1 cellular context compared by ENCODE assay signal in the genomic region with DNA sequence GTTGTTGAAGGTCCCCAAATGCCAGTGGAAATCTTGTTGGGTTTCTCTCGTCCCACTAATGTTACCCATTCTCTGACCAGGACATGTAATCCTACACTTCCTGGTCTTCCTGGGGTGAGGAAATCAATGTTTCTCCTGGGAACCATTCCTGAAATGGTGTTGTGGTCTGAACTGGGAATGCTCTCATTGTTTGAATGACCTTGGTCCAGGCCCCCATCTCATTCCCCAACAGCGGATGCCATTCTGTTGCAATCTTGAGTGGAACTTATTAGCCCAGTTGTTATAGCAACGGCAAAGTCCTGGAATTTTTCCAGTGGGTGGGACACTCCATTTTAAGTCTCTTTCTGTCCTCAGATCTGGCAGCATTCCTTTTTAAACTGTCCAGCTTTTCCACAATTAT.
TF ChIP-seq lines count a peak whose summit lies in the region.

No MANE protein-coding gene starts in this region.

TF ChIP-seq in HepG2, 621 proteins besides CTCF, POLR2A, EP300 and RAD21 (continued from another document and continues in another):
- TF ChIP-seq, protein P1, sequence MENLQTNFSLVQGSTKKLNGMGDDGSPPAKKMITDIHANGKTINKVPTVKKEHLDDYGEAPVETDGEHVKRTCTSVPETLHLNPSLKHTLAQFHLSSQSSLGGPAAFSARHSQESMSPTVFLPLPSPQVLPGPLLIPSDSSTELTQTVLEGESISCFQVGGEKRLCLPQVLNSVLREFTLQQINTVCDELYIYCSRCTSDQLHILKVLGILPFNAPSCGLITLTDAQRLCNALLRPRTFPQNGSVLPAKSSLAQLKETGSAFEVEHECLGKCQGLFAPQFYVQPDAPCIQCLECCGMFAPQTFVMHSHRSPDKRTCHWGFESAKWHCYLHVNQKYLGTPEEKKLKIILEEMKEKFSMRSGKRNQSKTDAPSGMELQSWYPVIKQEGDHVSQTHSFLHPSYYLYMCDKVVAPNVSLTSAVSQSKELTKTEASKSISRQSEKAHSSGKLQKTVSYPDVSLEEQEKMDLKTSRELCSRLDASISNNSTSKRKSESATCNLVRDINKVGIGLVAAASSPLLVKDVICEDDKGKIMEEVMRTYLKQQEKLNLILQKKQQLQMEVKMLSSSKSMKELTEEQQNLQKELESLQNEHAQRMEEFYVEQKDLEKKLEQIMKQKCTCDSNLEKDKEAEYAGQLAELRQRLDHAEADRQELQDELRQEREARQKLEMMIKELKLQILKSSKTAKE (CRISPR knock-in tag; IDR thresholded peaks at IDR 0.05; ENCODE audit: borderline replicate concordance) = no peak
- no peak for TF ChIP-seq SMAD3 (CRISPR knock-in tag; IDR thresholded peaks at IDR 0.05)
- TF ChIP-seq, protein P2, sequence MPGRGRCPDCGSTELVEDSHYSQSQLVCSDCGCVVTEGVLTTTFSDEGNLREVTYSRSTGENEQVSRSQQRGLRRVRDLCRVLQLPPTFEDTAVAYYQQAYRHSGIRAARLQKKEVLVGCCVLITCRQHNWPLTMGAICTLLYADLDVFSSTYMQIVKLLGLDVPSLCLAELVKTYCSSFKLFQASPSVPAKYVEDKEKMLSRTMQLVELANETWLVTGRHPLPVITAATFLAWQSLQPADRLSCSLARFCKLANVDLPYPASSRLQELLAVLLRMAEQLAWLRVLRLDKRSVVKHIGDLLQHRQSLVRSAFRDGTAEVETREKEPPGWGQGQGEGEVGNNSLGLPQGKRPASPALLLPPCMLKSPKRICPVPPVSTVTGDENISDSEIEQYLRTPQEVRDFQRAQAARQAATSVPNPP (CRISPR knock-in tag; IDR thresholded peaks at IDR 0.05) = no peak
- no peak for TF ChIP-seq ZNF614 (CRISPR knock-in tag; IDR thresholded peaks at IDR 0.05; ENCODE audit: borderline replicate concordance)
- TF ChIP-seq, protein P3, sequence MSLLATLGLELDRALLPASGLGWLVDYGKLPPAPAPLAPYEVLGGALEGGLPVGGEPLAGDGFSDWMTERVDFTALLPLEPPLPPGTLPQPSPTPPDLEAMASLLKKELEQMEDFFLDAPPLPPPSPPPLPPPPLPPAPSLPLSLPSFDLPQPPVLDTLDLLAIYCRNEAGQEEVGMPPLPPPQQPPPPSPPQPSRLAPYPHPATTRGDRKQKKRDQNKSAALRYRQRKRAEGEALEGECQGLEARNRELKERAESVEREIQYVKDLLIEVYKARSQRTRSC (CRISPR knock-in tag; IDR thresholded peaks at IDR 0.05; ENCODE audit: low read depth) = no peak
- TF ChIP-seq ZNF235 (CRISPR knock-in tag; IDR thresholded peaks at IDR 0.05; ENCODE audit: borderline replicate concordance) = no peak
- TF ChIP-seq DNMT1 (CRISPR knock-in tag; IDR thresholded peaks at IDR 0.05) = no peak
- TF ChIP-seq ZIK1 (CRISPR knock-in tag; IDR thresholded peaks at IDR 0.05; ENCODE audit: borderline replicate concordance, low read depth) = no peak
- no peak for TF ChIP-seq HDAC6 (IDR thresholded peaks at IDR 0.05; ENCODE audit: low read depth, low read length)
- TF ChIP-seq TBP (CRISPR knock-in tag; IDR thresholded peaks at IDR 0.05) = no peak
- no peak for TF ChIP-seq ZNF619 (CRISPR knock-in tag; IDR thresholded peaks at IDR 0.05)
- no peak for TF ChIP-seq NR3C1 (CRISPR knock-in tag; IDR thresholded peaks at IDR 0.05)
- no peak for TF ChIP-seq CBX2 (IDR thresholded peaks at IDR 0.05; ENCODE audit: low read depth, low read length)
- TF ChIP-seq CBX2 (CRISPR knock-in tag; IDR thresholded peaks at IDR 0.05; ENCODE audit: low read depth) = no peak
- no peak for TF ChIP-seq ZNF781 (CRISPR knock-in tag; IDR thresholded peaks at IDR 0.05; ENCODE audit: borderline replicate concordance, not compliant biosample characterization)
- TF ChIP-seq, protein P4, sequence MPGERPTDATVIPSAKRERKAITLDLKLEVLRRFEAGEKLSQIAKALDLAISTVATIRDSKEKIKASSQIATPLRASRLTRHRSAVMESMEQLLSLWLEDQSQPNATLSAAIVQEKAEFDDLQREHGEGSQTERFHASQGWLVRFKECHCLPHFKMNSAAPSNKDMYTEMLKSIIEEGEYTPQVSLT (CRISPR knock-in tag; IDR thresholded peaks at IDR 0.05; ENCODE audit: borderline replicate concordance, low read depth) = no peak
- TF ChIP-seq, protein P5, sequence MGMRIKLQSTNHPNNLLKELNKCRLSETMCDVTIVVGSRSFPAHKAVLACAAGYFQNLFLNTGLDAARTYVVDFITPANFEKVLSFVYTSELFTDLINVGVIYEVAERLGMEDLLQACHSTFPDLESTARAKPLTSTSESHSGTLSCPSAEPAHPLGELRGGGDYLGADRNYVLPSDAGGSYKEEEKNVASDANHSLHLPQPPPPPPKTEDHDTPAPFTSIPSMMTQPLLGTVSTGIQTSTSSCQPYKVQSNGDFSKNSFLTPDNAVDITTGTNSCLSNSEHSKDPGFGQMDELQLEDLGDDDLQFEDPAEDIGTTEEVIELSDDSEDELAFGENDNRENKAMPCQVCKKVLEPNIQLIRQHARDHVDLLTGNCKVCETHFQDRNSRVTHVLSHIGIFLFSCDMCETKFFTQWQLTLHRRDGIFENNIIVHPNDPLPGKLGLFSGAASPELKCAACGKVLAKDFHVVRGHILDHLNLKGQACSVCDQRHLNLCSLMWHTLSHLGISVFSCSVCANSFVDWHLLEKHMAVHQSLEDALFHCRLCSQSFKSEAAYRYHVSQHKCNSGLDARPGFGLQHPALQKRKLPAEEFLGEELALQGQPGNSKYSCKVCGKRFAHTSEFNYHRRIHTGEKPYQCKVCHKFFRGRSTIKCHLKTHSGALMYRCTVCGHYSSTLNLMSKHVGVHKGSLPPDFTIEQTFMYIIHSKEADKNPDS (CRISPR knock-in tag; IDR thresholded peaks at IDR 0.05) = no peak
- TF ChIP-seq, protein P6, sequence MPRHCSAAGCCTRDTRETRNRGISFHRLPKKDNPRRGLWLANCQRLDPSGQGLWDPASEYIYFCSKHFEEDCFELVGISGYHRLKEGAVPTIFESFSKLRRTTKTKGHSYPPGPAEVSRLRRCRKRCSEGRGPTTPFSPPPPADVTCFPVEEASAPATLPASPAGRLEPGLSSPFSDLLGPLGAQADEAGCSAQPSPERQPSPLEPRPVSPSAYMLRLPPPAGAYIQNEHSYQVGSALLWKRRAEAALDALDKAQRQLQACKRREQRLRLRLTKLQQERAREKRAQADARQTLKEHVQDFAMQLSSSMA (CRISPR knock-in tag; IDR thresholded peaks at IDR 0.05) = no peak
- 0 out of 2 replicates have a peak, but pooled peaks have one; percentile 37 for TF ChIP-seq SOX13 (IDR thresholded peaks at IDR 0.05)
- peak in 1 of 2 experiments; percentile 90; a peak in 2 of 4 replicates for TF ChIP-seq SOX13 (CRISPR knock-in tag; conservative IDR thresholded peaks at IDR 0.05 in 1 of 2, IDR thresholded peaks at IDR 0.05 in 1 of 2)
- no peak for TF ChIP-seq NR2F2 (IDR thresholded peaks at IDR 0.05; ENCODE audit: borderline replicate concordance, low read depth)
- no peak for TF ChIP-seq IKZF1 (IDR thresholded peaks at IDR 0.05)
- TF ChIP-seq TCF7 (IDR thresholded peaks at IDR 0.05; ENCODE audit: low read depth) = no peak
- TF ChIP-seq ZFP90 (CRISPR knock-in tag; IDR thresholded peaks at IDR 0.05; ENCODE audit: borderline replicate concordance) = no peak
- TF ChIP-seq, protein P7, sequence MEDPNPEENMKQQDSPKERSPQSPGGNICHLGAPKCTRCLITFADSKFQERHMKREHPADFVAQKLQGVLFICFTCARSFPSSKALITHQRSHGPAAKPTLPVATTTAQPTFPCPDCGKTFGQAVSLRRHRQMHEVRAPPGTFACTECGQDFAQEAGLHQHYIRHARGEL (CRISPR knock-in tag; IDR thresholded peaks at IDR 0.05) = no peak
- TF ChIP-seq CENPT (CRISPR knock-in tag; IDR thresholded peaks at IDR 0.05; ENCODE audit: low read depth) = no peak
- TF ChIP-seq, protein P8, sequence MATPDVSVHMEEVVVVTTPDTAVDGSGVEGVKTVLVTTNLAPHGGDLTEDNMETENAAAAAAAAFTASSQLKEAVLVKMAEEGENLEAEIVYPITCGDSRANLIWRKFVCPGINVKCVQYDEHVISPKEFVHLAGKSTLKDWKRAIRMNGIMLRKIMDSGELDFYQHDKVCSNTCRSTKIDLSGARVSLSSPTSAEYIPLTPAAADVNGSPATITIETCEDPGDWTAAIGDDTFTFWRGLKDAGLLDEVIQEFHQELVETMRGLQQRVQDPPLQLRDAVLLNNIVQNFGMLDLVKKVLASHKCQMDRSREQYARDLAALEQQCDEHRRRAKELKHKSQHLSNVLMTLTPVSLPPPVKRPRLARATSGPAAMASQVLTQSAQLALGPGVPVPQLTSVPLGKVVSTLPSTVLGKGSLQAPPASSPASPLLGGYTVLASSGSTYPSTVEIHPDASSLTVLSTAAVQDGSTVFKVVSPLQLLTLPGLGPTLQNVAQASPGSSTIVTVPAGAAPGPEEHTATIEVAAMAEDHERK (CRISPR knock-in tag; IDR thresholded peaks at IDR 0.05; ENCODE audit: low read depth) = no peak
- TF ChIP-seq, protein P9, sequence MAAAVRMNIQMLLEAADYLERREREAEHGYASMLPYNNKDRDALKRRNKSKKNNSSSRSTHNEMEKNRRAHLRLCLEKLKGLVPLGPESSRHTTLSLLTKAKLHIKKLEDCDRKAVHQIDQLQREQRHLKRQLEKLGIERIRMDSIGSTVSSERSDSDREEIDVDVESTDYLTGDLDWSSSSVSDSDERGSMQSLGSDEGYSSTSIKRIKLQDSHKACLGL (CRISPR knock-in tag; IDR thresholded peaks at IDR 0.05) = no peak
- TF ChIP-seq, protein P10, sequence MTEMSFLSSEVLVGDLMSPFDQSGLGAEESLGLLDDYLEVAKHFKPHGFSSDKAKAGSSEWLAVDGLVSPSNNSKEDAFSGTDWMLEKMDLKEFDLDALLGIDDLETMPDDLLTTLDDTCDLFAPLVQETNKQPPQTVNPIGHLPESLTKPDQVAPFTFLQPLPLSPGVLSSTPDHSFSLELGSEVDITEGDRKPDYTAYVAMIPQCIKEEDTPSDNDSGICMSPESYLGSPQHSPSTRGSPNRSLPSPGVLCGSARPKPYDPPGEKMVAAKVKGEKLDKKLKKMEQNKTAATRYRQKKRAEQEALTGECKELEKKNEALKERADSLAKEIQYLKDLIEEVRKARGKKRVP (CRISPR knock-in tag; IDR thresholded peaks at IDR 0.05) = no peak
- TF ChIP-seq ZNF382 (CRISPR knock-in tag; IDR thresholded peaks at IDR 0.05; ENCODE audit: borderline replicate concordance) = no peak
- TF ChIP-seq REPIN1 (CRISPR knock-in tag; IDR thresholded peaks at IDR 0.05; ENCODE audit: borderline replicate concordance, low read depth) = no peak
- TF ChIP-seq ETV5 (CRISPR knock-in tag; IDR thresholded peaks at IDR 0.05; ENCODE audit: borderline replicate concordance) = peak; percentile 15; the same call in 1 of the 2 replicates
- TF ChIP-seq ZSCAN9 (CRISPR knock-in tag; IDR thresholded peaks at IDR 0.05; ENCODE audit: borderline replicate concordance) = no peak
- TF ChIP-seq TOE1 (CRISPR knock-in tag; IDR thresholded peaks at IDR 0.05) = no peak
- no peak for TF ChIP-seq ZNF577 (CRISPR knock-in tag; IDR thresholded peaks at IDR 0.05; ENCODE audit: borderline replicate concordance, low read depth)
- TF ChIP-seq NPAS2 (CRISPR knock-in tag; IDR thresholded peaks at IDR 0.05; ENCODE audit: borderline replicate concordance) = no peak
- TF ChIP-seq FOXM1 (CRISPR knock-in tag; IDR thresholded peaks at IDR 0.05) = no peak
- no peak for TF ChIP-seq HNRNPK (IDR thresholded peaks at IDR 0.05; ENCODE audit: low read depth, low read length, poor library complexity, severe bottlenecking)
- TF ChIP-seq, protein P11, sequence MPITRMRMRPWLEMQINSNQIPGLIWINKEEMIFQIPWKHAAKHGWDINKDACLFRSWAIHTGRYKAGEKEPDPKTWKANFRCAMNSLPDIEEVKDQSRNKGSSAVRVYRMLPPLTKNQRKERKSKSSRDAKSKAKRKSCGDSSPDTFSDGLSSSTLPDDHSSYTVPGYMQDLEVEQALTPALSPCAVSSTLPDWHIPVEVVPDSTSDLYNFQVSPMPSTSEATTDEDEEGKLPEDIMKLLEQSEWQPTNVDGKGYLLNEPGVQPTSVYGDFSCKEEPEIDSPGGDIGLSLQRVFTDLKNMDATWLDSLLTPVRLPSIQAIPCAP (CRISPR knock-in tag; IDR thresholded peaks at IDR 0.05; ENCODE audit: low read depth) = no peak
- TF ChIP-seq SOX5 (CRISPR knock-in tag; IDR thresholded peaks at IDR 0.05; ENCODE audit: borderline replicate concordance) = peak; percentile 85
- TF ChIP-seq FOXA3 (CRISPR knock-in tag; IDR thresholded peaks at IDR 0.05) = peak; percentile 36; the same call in 1 of the 2 replicates
